In the genomic region with DNA sequence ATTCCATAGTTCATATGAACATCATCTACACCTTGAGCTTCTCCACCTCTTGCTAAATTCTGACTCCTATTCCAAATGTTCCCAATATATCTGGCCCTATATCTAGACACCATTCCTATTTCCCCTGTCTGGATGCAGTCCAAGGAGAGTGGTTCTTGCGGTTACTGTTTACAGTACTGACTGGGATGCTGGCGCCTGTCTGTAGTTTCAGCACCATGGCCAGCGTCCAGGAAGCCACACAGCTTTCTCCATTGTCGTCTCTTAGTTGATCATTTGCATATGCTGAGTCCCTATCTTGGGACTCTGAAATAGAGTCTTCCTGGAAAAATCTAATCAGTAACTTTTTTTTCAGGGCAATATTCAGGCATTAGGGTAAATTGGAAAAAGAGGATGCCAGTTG, we compare ENCODE assay signal across 8 cellular contexts. TPM values are rescaled to one million over a fixed set of nuclear protein-coding genes. Genes with fewer than 3 reads are reported as not detected.
DNase-seq lines count a peak whose midpoint lies in the region; ATAC-seq lines count a peak whose summit lies in the region.

No MANE protein-coding gene starts in this region.

- in situ Hi-C loops in KBM-7 (cut with MboI; ENCODE audit: low pct_unique_long_range_greater_than_20kb, low sequenced_read_pairs) = no loop called here

- DNase-seq in COR-L47 (lab: John Stamatoyannopoulos, UW) = peak; percentile 79
- DNase-seq in KBM-7 = peak; percentile 76
- DNase-seq in T-helper 9 cell = peak; percentile 44
- DNase-seq in central memory CD4-positive, alpha-beta T cell = peak; percentile 18
- peak; percentile 87 for DNase-seq in myocyte (ENCODE audit: low read depth)
- DNase-seq in T1000 (lab: John Stamatoyannopoulos, UW) = no peak
- DNase-seq in GF-D8 (lab: John Stamatoyannopoulos, UW) = no peak

- ATAC-seq in HG03045 (IDR thresholded peaks at IDR 0.05; ENCODE audit: unreplicated experiment) = no peak

RNA-seq across cellular contexts. Expression of gene LAIR2, which starts 14.9 kb away (rescaled TPM):
- not detected in 2 replicates for total RNA-seq in myocyte
- polyA plus RNA-seq in myocyte (2012) = not detected

RNA-seq across cellular contexts. Expression of gene CDC42EP5, which starts 44.4 kb away (rescaled TPM):
- total RNA-seq in myocyte = 4.4 and 6.2 TPM in 2 replicates
- polyA plus RNA-seq in myocyte (2012) = 4.6 TPM

RNA-seq across cellular contexts. Expression of gene LENG9, which starts 53.9 kb away (rescaled TPM):
- total RNA-seq in myocyte = 5.2 and 6.9 TPM in 2 replicates
- polyA plus RNA-seq in myocyte (2012) = 2.6 TPM

RNA-seq across cellular contexts. Expression of gene LILRA2, which starts 56.1 kb away (rescaled TPM):
- total RNA-seq in myocyte = not detected in 2 replicates
- polyA plus RNA-seq in myocyte (2012) = not detected

Comparison
In these comparisons a context has a peak if more than half of its experiments do, and no peak if none do; other contexts are left out.
1. DNase-seq: peak in COR-L47 (single experiment), KBM-7 (single experiment), T-helper 9 cell (single experiment), central memory CD4-positive, alpha-beta T cell (single experiment) and myocyte (single experiment); none in T1000 (single experiment) and GF-D8 (single experiment).